Comparison of ENCODE assay signal across 23 cellular contexts in the genomic region with DNA sequence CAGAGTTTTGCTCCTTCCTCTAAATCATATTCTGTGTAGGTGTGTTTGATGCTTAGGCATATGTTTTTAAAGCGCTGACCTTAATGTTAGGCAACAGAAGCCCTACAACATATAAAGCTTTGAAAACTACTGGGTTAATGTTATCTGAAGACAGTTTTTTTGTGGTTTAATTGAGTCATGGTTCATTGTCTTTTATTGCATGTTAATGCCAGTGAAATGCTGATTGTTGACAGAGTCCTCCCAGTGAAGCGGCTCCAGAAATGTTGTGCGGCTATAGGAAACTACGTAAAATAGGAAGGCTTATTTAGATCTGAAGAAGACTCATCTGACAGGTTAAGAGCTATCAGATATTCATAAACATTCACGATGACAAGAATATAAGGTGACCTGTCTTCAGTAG.
A peak's percentile ranks its signal among the peaks of the same experiment; 100 is the strongest.
DNase-seq lines count a peak whose midpoint lies in the region; ATAC-seq and TF ChIP-seq lines count a peak whose summit lies in the region.
"Had no signal": no experiment of that assay in that cellular context is flagged by ENCODE, and none has a peak within 500 bp of the region (broad histone marks: within the 10 kb centered on the region; RNA-seq: fewer than 3 reads in every experiment).

No MANE protein-coding gene starts in this region.

- H3K4me2 ChIP-seq in neural cell (ENCODE audit: low read length), result no peak overlapping the region
- H3K4me2 ChIP-seq: BLaER1, GM23338, KMS-11 had no signal

- no peak for ATAC-seq in heart left ventricle
- no peak for ATAC-seq in HG02678 (IDR thresholded peaks at IDR 0.05; ENCODE audit: unreplicated experiment)
- ATAC-seq: activated CD8-positive, alpha-beta T cell treated with anti-CD3 and anti-CD28 coated beads for 36 hours; body of pancreas; GM23338 had no signal

- peak; percentile 10 for DNase-seq in EH (ENCODE audit: low read depth)
- DNase-seq in NCI-H1092 (lab: John Stamatoyannopoulos, UW), result peak; percentile 18
- no peak for DNase-seq in NOMO-1 treated with DMSO at 0.1 percent for 48 hours (lab: John Stamatoyannopoulos, UW; ENCODE audit: unreplicated experiment)
- DNase-seq in heart left ventricle, result no peak
- DNase-seq: activated CD8-positive, alpha-beta memory T cell treated with anti-CD3 and anti-CD28 coated beads, Interleukin-2, amount 50 U/mL, for 48 hours; activated CD8-positive, alpha-beta T cell treated with anti-CD3 and anti-CD28 coated beads for 36 hours; activated naive CD4-positive, alpha-beta T cell treated with anti-CD3 and anti-CD28 coated beads for 36 hours; body of pancreas; erythroblast; GF-D8; NCI-H2171; Peyer's patch; SHP77; small intestine; stimulated activated CD8-positive, alpha-beta memory T cell treated with anti-CD3 and anti-CD28 coated beads, Interleukin-4, amount 100 ng/mL, for 48 hours had no signal

- H3K9ac ChIP-seq in neural cell (ENCODE audit: low read length), result no peak overlapping the region
- H3K9ac ChIP-seq: BLaER1, KMS-11 had no signal

- no peaks in the 10 kb centered on the region for H3K4me1 ChIP-seq in heart left ventricle
- H3K4me1 ChIP-seq: BLaER1, body of pancreas, Peyer's patch, right atrium auricular region had no signal

- no peak for TF ChIP-seq EP300 in neural cell (conservative IDR thresholded peaks at IDR 0.05; ENCODE audit: poor library complexity, severe bottlenecking)

- intact Hi-C loops in heart left ventricle (cut with DNase I), result no loop called here

- H3K27me3 ChIP-seq in neural cell (ENCODE audit: insufficient read depth, low read depth, low read length) (no peaks in the 10 kb centered on the region), heart left ventricle (no peaks in the 10 kb centered on the region)
- H3K27me3 ChIP-seq: BLaER1, body of pancreas, Peyer's patch, right atrium auricular region had no signal

- no peak overlapping the region for H3K4me3 ChIP-seq in neural cell (ENCODE audit: low read length)
- no peak overlapping the region for H3K4me3 ChIP-seq in heart left ventricle
- H3K4me3 ChIP-seq: BLaER1, body of pancreas, GM23338, Peyer's patch, right atrium auricular region, thoracic aorta had no signal

- TF ChIP-seq POLR2A in heart left ventricle (IDR thresholded peaks at IDR 0.05), result no peak

- 94 to 97% (median 95%) methylated on average over 5 of the region's 5 CpGs for WGBS in heart left ventricle, 4 donors

- H3K9me2 ChIP-seq in neural cell (ENCODE audit: insufficient read depth, low read length), result no peaks in the 10 kb centered on the region

- no peak for TF ChIP-seq RAD21 in neural cell (conservative IDR thresholded peaks at IDR 0.05)

- no peaks in the 10 kb centered on the region for H3K79me2 ChIP-seq in neural cell (replicated peaks; ENCODE audit: insufficient read depth, low read length)

- no peak for TF ChIP-seq CTCF in VCaP (conservative IDR thresholded peaks at IDR 0.05)
- no peak for TF ChIP-seq CTCF in neural cell (IDR thresholded peaks at IDR 0.05; ENCODE audit: poor library complexity, severe bottlenecking)
- TF ChIP-seq CTCF in heart left ventricle (IDR thresholded peaks at IDR 0.05), result no peak

- no peak overlapping the region for H2AFZ ChIP-seq in neural cell (ENCODE audit: low read depth, low read length)
- H2AFZ ChIP-seq: GM23338 had no signal

- no peaks in the 10 kb centered on the region for H3K36me3 ChIP-seq in neural cell (ENCODE audit: insufficient read depth, low read length)
- H3K36me3 ChIP-seq in heart left ventricle, result no peaks in the 10 kb centered on the region
- H3K36me3 ChIP-seq: BLaER1, Peyer's patch, right atrium auricular region, thoracic aorta had no signal

- H3K27ac ChIP-seq in VCaP (peak overlapping the region; percentile 53), neural cell (ENCODE audit: low read length) (peak overlapping the region; percentile 31), heart left ventricle (no peak overlapping the region)
- H3K27ac ChIP-seq: BLaER1, body of pancreas, KMS-11, Peyer's patch, right atrium auricular region, thoracic aorta had no signal

- no peaks in the 10 kb centered on the region for H3F3A ChIP-seq in neural cell (ENCODE audit: insufficient read depth, low read length, poor library complexity, severe bottlenecking)

- H4K20me1 ChIP-seq in neural cell (ENCODE audit: insufficient read depth), result no peaks in the 10 kb centered on the region
- H4K20me1 ChIP-seq: BLaER1 had no signal

- H3K9me3 ChIP-seq in neural cell (ENCODE audit: low read length) (no peaks in the 10 kb centered on the region), heart left ventricle (no peaks in the 10 kb centered on the region)
- H3K9me3 ChIP-seq: BLaER1, body of pancreas, Peyer's patch, right atrium auricular region, thoracic aorta had no signal

TF ChIP-seq in neural cell, 6 proteins besides CTCF, POLR2A, EP300 and RAD21:
- TF ChIP-seq POLR2AphosphoS5 (IDR thresholded peaks at IDR 0.05), result no peak
TF ChIP-seq in neural cell: peak in this region for 0.

Comparison
In these comparisons a context has a peak if more than half of its experiments do, and no peak if none do; other contexts are left out.
1. DNase-seq: peak in EH (single experiment) and NCI-H1092 (single experiment); none in NOMO-1 treated with DMSO at 0.1 percent for 48 hours (single experiment) and heart left ventricle (0 of 5).
2. H3K27ac ChIP-seq: peak in VCaP (single experiment) and neural cell (single experiment); none in heart left ventricle (0 of 12).